8 cellular contexts compared by ENCODE assay signal in genomic region chr7:112790651-112790973, GRCh38. TPM values are rescaled to one million over a fixed set of nuclear protein-coding genes. Genes with fewer than 3 reads are reported as not detected.
DNase-seq lines count a peak whose midpoint lies in the region; ATAC-seq and TF ChIP-seq lines count a peak whose summit lies in the region.

No MANE protein-coding gene starts in this region.

- peak overlapping the region; percentile 22 for H3K27ac Mint-ChIP-seq in stimulated activated naive CD8-positive, alpha-beta T cell treated with anti-CD3 and anti-CD28 coated beads, Interleukin-15, Interleukin-2, amounts not matched to agents 100 ng/mL and 50 ng/mL, for 24 hours

- no peak for TF ChIP-seq CTCF in fibroblast of villous mesenchyme (IDR thresholded peaks at IDR 0.05; ENCODE audit: insufficient read depth, low read depth, low read length)

- H3K4me1 Mint-ChIP-seq in stimulated activated naive CD8-positive, alpha-beta T cell treated with anti-CD3 and anti-CD28 coated beads, Interleukin-15, Interleukin-2, amounts not matched to agents 100 ng/mL and 50 ng/mL, for 24 hours (ENCODE audit: low read depth): peaks cover 39% of the 10 kb centered on the region

- no peaks in the 10 kb centered on the region for H3K27me3 ChIP-seq in SJSA1 (replicated peaks)
- H3K27me3 ChIP-seq in rectal smooth muscle tissue (ENCODE audit: control insufficient read depth, insufficient read depth, low read length): no peaks in the 10 kb centered on the region

- H3K9ac ChIP-seq in rectal smooth muscle tissue (ENCODE audit: low read length): no peak overlapping the region

- peaks cover 13% of the 10 kb centered on the region for H3K36me3 Mint-ChIP-seq in stimulated activated naive CD8-positive, alpha-beta T cell treated with anti-CD3 and anti-CD28 coated beads, Interleukin-15, Interleukin-2, amounts not matched to agents 100 ng/mL and 50 ng/mL, for 24 hours (ENCODE audit: low read depth)

- no peak for ATAC-seq in stimulated activated naive CD8-positive, alpha-beta T cell treated with anti-CD3 and anti-CD28 coated beads, Interleukin-15, Interleukin-2, amounts not matched to agents 100 U/mL and 50 U/mL, for 24 hours
- peak; percentile 66 for ATAC-seq in HG03025 (IDR thresholded peaks at IDR 0.05; ENCODE audit: low FRiP score, unreplicated experiment)
- no peak for ATAC-seq in sciatic nerve

- intact Hi-C loops in sciatic nerve (cut with DNase I): no loop called here

- H3K4me3 ChIP-seq in SJSA1 (peak overlapping the region; percentile 87), fibroblast of villous mesenchyme (ENCODE audit: low read depth, low read length) (peak overlapping the region; percentile 95), rectal smooth muscle tissue (ENCODE audit: low read length) (peak overlapping the region; percentile 100)

- H3K9me3 Mint-ChIP-seq in stimulated activated naive CD8-positive, alpha-beta T cell treated with anti-CD3 and anti-CD28 coated beads, Interleukin-15, Interleukin-2, amounts not matched to agents 100 ng/mL and 50 ng/mL, for 24 hours: no peaks in the 10 kb centered on the region

- H3K4me1 ChIP-seq in SJSA1 (replicated peaks) (peaks cover 13% of the 10 kb centered on the region), rectal smooth muscle tissue (ENCODE audit: control insufficient read depth, insufficient read depth, low read length) (peaks cover 5% of the 10 kb centered on the region)

- H3K9me3 ChIP-seq in SJSA1 (replicated peaks): no peaks in the 10 kb centered on the region

- H3K36me3 ChIP-seq in SJSA1: 0 out of 2 replicates have a peak, but pooled peaks cover 6% of the 10 kb centered on the region
- H3K36me3 ChIP-seq in rectal smooth muscle tissue (ENCODE audit: control insufficient read depth, insufficient read depth, low read length): no peaks in the 10 kb centered on the region

- H3K27ac ChIP-seq in SJSA1 (peak overlapping the region; percentile 91; the same call in 1 of the 2 replicates), rectal smooth muscle tissue (ENCODE audit: low read depth, low read length) (peak overlapping the region; percentile 90)

- no peaks in the 10 kb centered on the region for H3K27me3 Mint-ChIP-seq in stimulated activated naive CD8-positive, alpha-beta T cell treated with anti-CD3 and anti-CD28 coated beads, Interleukin-15, Interleukin-2, amounts not matched to agents 100 ng/mL and 50 ng/mL, for 24 hours

- DNase-seq in stimulated activated naive CD8-positive, alpha-beta T cell treated with anti-CD3 and anti-CD28 coated beads, Interleukin-15, Interleukin-2, amounts not matched to agents 100 U/mL and 50 U/mL, for 24 hours: no peak
- no peak for DNase-seq in SJSA1 (ENCODE audit: low read depth in 1 of 2, low spot score in 2 of 2)
- no peak for DNase-seq in fibroblast of villous mesenchyme (ENCODE audit: low read depth)
- no peak for DNase-seq in sciatic nerve (ENCODE audit: low spot score)
- DNase-seq in ecto neural progenitor cell (ENCODE audit: low spot score): no peak

- H3K4me3 Mint-ChIP-seq in stimulated activated naive CD8-positive, alpha-beta T cell treated with anti-CD3 and anti-CD28 coated beads, Interleukin-15, Interleukin-2, amounts not matched to agents 100 ng/mL and 50 ng/mL, for 24 hours: peak overlapping the region; percentile 95

RNA-seq across cellular contexts. Expression of gene TMEM168, which starts 0.4 kb away (rescaled TPM):
- 16.6 and 21.5 TPM in 2 replicates for total RNA-seq in SJSA1 (2014; rRNA removed; shearing (Covaris generic))
- total RNA-seq in fibroblast of villous mesenchyme (14.5 and 21.2 TPM in 2 replicates), sciatic nerve (37.0 TPM)
